In genomic region chr4:85005865-85006377, GRCh38 we compare ENCODE assay signal across 14 cellular contexts. TPM values are rescaled to one million over a fixed set of nuclear protein-coding genes. Genes with fewer than 3 reads are reported as not detected.
DNase-seq lines count a peak whose midpoint lies in the region; ATAC-seq and TF ChIP-seq lines count a peak whose summit lies in the region.
"Had no signal": no experiment of that assay in that cellular context is flagged by ENCODE, and none has a peak within 500 bp of the region (broad histone marks: within the 10 kb centered on the region; RNA-seq: fewer than 3 reads in every experiment).

No MANE protein-coding gene starts in this region.

- CTCF ChIA-PET in RWPE1 (lab: Yijun Ruan, JAX) (interaction anchor here (0.6 kb wide), 1 partner anchor 948 kb away, joined by 3 read pairs; no protein-coding TSS in a partner anchor), WTC11 (lab: Charles Lee) (no interaction called here)
- CTCF ChIA-PET in activated naive CD4-positive, alpha-beta T cell treated with anti-CD3 and anti-CD28 coated beads, Interleukin-2, amount 10 ng/mL, durations not matched to agents 7 days and 5 days (lab: Charles Lee), result no interaction called here

- no peak overlapping the region for H3K4me3 ChIP-seq in epithelial cell of esophagus (ENCODE audit: low read length)
- H3K4me3 ChIP-seq: ascending aorta, esophagus squamous epithelium had no signal

- H3K9me3 Mint-ChIP-seq in activated naive CD4-positive, alpha-beta T cell treated with anti-CD3 and anti-CD28 coated beads, Interleukin-2, amount 10 ng/mL, durations not matched to agents 7 days and 5 days, result no peaks in the 10 kb centered on the region
- peaks cover 11% of the 10 kb centered on the region; the same call in 1 of the 2 replicates for H3K9me3 Mint-ChIP-seq in WTC11
- H3K9me3 Mint-ChIP-seq: stimulated activated naive CD8-positive, alpha-beta T cell treated with anti-CD3 and anti-CD28 coated beads, Interleukin-15, Interleukin-2, amounts not matched to agents 100 ng/mL and 50 ng/mL, for 24 hours had no signal

- H3K36me3 Mint-ChIP-seq in activated naive CD4-positive, alpha-beta T cell treated with anti-CD3 and anti-CD28 coated beads, Interleukin-2, amount 10 ng/mL, durations not matched to agents 7 days and 5 days, result no peaks in the 10 kb centered on the region
- no peaks in the 10 kb centered on the region for H3K36me3 Mint-ChIP-seq in WTC11

- no peak for ATAC-seq in HG03520 (IDR thresholded peaks at IDR 0.05; ENCODE audit: unreplicated experiment)
- ATAC-seq in GM21526 (IDR thresholded peaks at IDR 0.05; ENCODE audit: low FRiP score, unreplicated experiment), result no peak
- no peak for ATAC-seq in WTC11

- DNase-seq in H4 (ENCODE audit: low spot score) (peak; percentile 75), RWPE1 (ENCODE audit: low spot score) (peak; percentile 60), epithelial cell of esophagus (ENCODE audit: low read depth) (peak; percentile 76), pulmonary artery endothelial cell (ENCODE audit: low read depth, low spot score) (peak; percentile 24), WTC11 (ENCODE audit: low spot score) (no peak)
- no peak for DNase-seq in activated naive CD4-positive, alpha-beta T cell treated with anti-CD3 and anti-CD28 coated beads, Interleukin-2, amount 10 ng/mL, durations not matched to agents 7 days and 5 days
- DNase-seq: DMS153; esophagus squamous epithelium; NCI-H2029; NK-92 treated with Interleukin-12 subunit alpha and Interleukin-12 subunit beta, amount 100 ng/mL, for 24 hours had no signal

- POLR2A ChIA-PET in RWPE1 (lab: Yijun Ruan, JAX; ENCODE audit: low non-redundant PET) (no interaction called here), WTC11 (lab: Charles Lee) (no interaction called here)

- no peaks in the 10 kb centered on the region for H3K27me3 Mint-ChIP-seq in activated naive CD4-positive, alpha-beta T cell treated with anti-CD3 and anti-CD28 coated beads, Interleukin-2, amount 10 ng/mL, durations not matched to agents 7 days and 5 days
- no peaks in the 10 kb centered on the region for H3K27me3 Mint-ChIP-seq in WTC11 (ENCODE audit: low read depth)
- H3K27me3 Mint-ChIP-seq: stimulated activated naive CD8-positive, alpha-beta T cell treated with anti-CD3 and anti-CD28 coated beads, Interleukin-15, Interleukin-2, amounts not matched to agents 100 ng/mL and 50 ng/mL, for 24 hours had no signal

- H3K27ac Mint-ChIP-seq in activated naive CD4-positive, alpha-beta T cell treated with anti-CD3 and anti-CD28 coated beads, Interleukin-2, amount 10 ng/mL, durations not matched to agents 7 days and 5 days, result no peak overlapping the region
- no peak overlapping the region for H3K27ac Mint-ChIP-seq in WTC11
- H3K27ac Mint-ChIP-seq: stimulated activated naive CD8-positive, alpha-beta T cell treated with anti-CD3 and anti-CD28 coated beads, Interleukin-15, Interleukin-2, amounts not matched to agents 100 ng/mL and 50 ng/mL, for 24 hours had no signal

- H3K27ac ChIP-seq in RWPE1, result no peak overlapping the region
- H3K27ac ChIP-seq: ascending aorta, esophagus squamous epithelium had no signal

- H3K4me1 Mint-ChIP-seq in activated naive CD4-positive, alpha-beta T cell treated with anti-CD3 and anti-CD28 coated beads, Interleukin-2, amount 10 ng/mL, durations not matched to agents 7 days and 5 days, result no peaks in the 10 kb centered on the region
- peaks cover 2% of the 10 kb centered on the region; the same call in 1 of the 2 replicates for H3K4me1 Mint-ChIP-seq in WTC11

- H3K4me3 Mint-ChIP-seq in activated naive CD4-positive, alpha-beta T cell treated with anti-CD3 and anti-CD28 coated beads, Interleukin-2, amount 10 ng/mL, durations not matched to agents 7 days and 5 days, result no peak overlapping the region
- H3K4me3 Mint-ChIP-seq in WTC11, result no peak overlapping the region
- H3K4me3 Mint-ChIP-seq: stimulated activated naive CD8-positive, alpha-beta T cell treated with anti-CD3 and anti-CD28 coated beads, Interleukin-15, Interleukin-2, amounts not matched to agents 100 ng/mL and 50 ng/mL, for 24 hours had no signal

- TF ChIP-seq CTCF in RWPE1 (conservative IDR thresholded peaks at IDR 0.05; ENCODE audit: low read depth), result no peak
- TF ChIP-seq CTCF in epithelial cell of esophagus (IDR thresholded peaks at IDR 0.05; ENCODE audit: insufficient read depth, low read depth, low read length, missing control alignments), result no peak
- no peak for TF ChIP-seq CTCF in WTC11 (IDR thresholded peaks at IDR 0.05)

TF ChIP-seq in WTC11, 78 proteins besides CTCF, POLR2A, EP300 and RAD21 (continues in another document):
- TF ChIP-seq E2F4 (CRISPR knock-in tag; IDR thresholded peaks at IDR 0.05; ENCODE audit: borderline replicate concordance, low read depth) (no peak), ZBTB43 (CRISPR knock-in tag; IDR thresholded peaks at IDR 0.05) (no peak), ZNF532 (CRISPR knock-in tag; IDR thresholded peaks at IDR 0.05; ENCODE audit: borderline replicate concordance) (no peak), ELF4 (CRISPR knock-in tag; IDR thresholded peaks at IDR 0.05; ENCODE audit: low read depth) (no peak), SMAD3 (CRISPR knock-in tag; IDR thresholded peaks at IDR 0.05; ENCODE audit: borderline replicate concordance) (no peak), HMGXB4 (CRISPR knock-in tag; IDR thresholded peaks at IDR 0.05) (no peak), ZMAT4 (CRISPR knock-in tag; IDR thresholded peaks at IDR 0.05) (no peak)

RNA-seq across cellular contexts. Expression of gene WDFY3, which starts 39.4 kb away (rescaled TPM):
- total RNA-seq in H4 (2014; rRNA removed; shearing (Covaris generic)), result 13.9 and 23.4 TPM in 2 replicates
- total RNA-seq in pulmonary artery endothelial cell (95.5 and 129 TPM in 2 replicates), WTC11 (2021) (62.0 to 77.2 TPM (median 71.4 TPM) in 3 replicates)

Comparison
In these comparisons a context has a peak if more than half of its experiments do, and no peak if none do; other contexts are left out.
1. DNase-seq: peak in H4 (single experiment), RWPE1 (single experiment), epithelial cell of esophagus (single experiment) and pulmonary artery endothelial cell (single experiment); none in activated naive CD4-positive, alpha-beta T cell treated with anti-CD3 and anti-CD28 coated beads, Interleukin-2, amount 10 ng/mL, durations not matched to agents 7 days and 5 days (single experiment) and WTC11 (single experiment).